ENCODE assay signal across 16 cellular contexts in genomic region chr1:224500802-224501201, GRCh38.
A peak's percentile ranks its signal among the peaks of the same experiment; 100 is the strongest.
DNase-seq lines count a peak whose midpoint lies in the region; ATAC-seq lines count a peak whose summit lies in the region.
"Had no signal": no experiment of that assay in that cellular context is flagged by ENCODE, and none has a peak within 500 bp of the region (broad histone marks: within the 10 kb centered on the region; RNA-seq: fewer than 3 reads in every experiment).

No MANE protein-coding gene starts in this region.

- no peaks in the 10 kb centered on the region for H3K27me3 Mint-ChIP-seq in dendritic cell treated with granulocyte-macrophage colony-stimulating factor and Interleukin-4, amounts not matched to agents 40 ng/mL and 50 ng/mL, for 4 days

- intact Hi-C loops in dendritic cell treated with granulocyte-macrophage colony-stimulating factor and Interleukin-4, amounts not matched to agents 40 ng/mL and 50 ng/mL, for 4 days (cut with micrococcal nuclease) = loop anchor here (5.0 kb wide), 1 partner anchor 44 kb away; no protein-coding TSS in a partner anchor

- peaks cover 5% of the 10 kb centered on the region for H3K36me3 Mint-ChIP-seq in dendritic cell treated with granulocyte-macrophage colony-stimulating factor and Interleukin-4, amounts not matched to agents 40 ng/mL and 50 ng/mL, for 4 days (ENCODE audit: low read depth)
- H3K36me3 Mint-ChIP-seq: CD4-positive, alpha-beta memory T cell had no signal

- peaks cover 93% of the 10 kb centered on the region for H3K4me1 Mint-ChIP-seq in dendritic cell treated with granulocyte-macrophage colony-stimulating factor and Interleukin-4, amounts not matched to agents 40 ng/mL and 50 ng/mL, for 4 days (ENCODE audit: low read depth)

- no peak overlapping the region for H3K4me3 ChIP-seq in BLaER1
- H3K4me3 ChIP-seq: prostate gland, thoracic aorta had no signal

- no peaks in the 10 kb centered on the region for H3K27me3 ChIP-seq in BLaER1

- H3K27ac ChIP-seq in BLaER1 = peak overlapping the region; percentile 35; the same call in 1 of the 2 replicates
- H3K27ac ChIP-seq: thoracic aorta had no signal

- H3K4me3 Mint-ChIP-seq in dendritic cell treated with granulocyte-macrophage colony-stimulating factor and Interleukin-4, amounts not matched to agents 40 ng/mL and 50 ng/mL, for 4 days = no peak overlapping the region

- peak; percentile 96 for DNase-seq in DMS 273 treated with DMSO at 0.1 percent for 48 hours (lab: John Stamatoyannopoulos, UW)
- peak; percentile 81 to 91 for DNase-seq in NCI-H524 (lab: John Stamatoyannopoulos, UW)
- DNase-seq in AG08395 (ENCODE audit: low spot score) = no peak
- DNase-seq: activated CD4-positive, alpha-beta T cell treated with anti-CD3 and anti-CD28 coated beads for 48 hours; CD4-positive, alpha-beta memory T cell; hypothalamus; MM.1S; PC-3; SW 1271 had no signal

- H3K4me2 ChIP-seq in BLaER1 = peak overlapping the region; percentile 27; the same call in 1 of the 2 replicates

- H4K20me1 ChIP-seq in BLaER1 = no peaks in the 10 kb centered on the region

- no peaks in the 10 kb centered on the region for H3K9me3 Mint-ChIP-seq in dendritic cell treated with granulocyte-macrophage colony-stimulating factor and Interleukin-4, amounts not matched to agents 40 ng/mL and 50 ng/mL, for 4 days

- ATAC-seq in HG02759 (IDR thresholded peaks at IDR 0.05; ENCODE audit: unreplicated experiment) (no peak), HG03045 (IDR thresholded peaks at IDR 0.05; ENCODE audit: unreplicated experiment) (no peak)
- ATAC-seq: left lobe of liver, PC-3 had no signal

- H3K9ac ChIP-seq in BLaER1 = no peak overlapping the region

- peak overlapping the region; percentile 88 for H3K27ac Mint-ChIP-seq in dendritic cell treated with granulocyte-macrophage colony-stimulating factor and Interleukin-4, amounts not matched to agents 40 ng/mL and 50 ng/mL, for 4 days

- no peaks in the 10 kb centered on the region for H3K36me3 ChIP-seq in BLaER1
- H3K36me3 ChIP-seq: prostate gland, thoracic aorta had no signal

- peaks cover 69% of the 10 kb centered on the region for H3K4me1 ChIP-seq in BLaER1

- H3K9me3 ChIP-seq in BLaER1 = peaks cover 11% of the 10 kb centered on the region
- H3K9me3 ChIP-seq: prostate gland, thoracic aorta had no signal
